In the genomic region with DNA sequence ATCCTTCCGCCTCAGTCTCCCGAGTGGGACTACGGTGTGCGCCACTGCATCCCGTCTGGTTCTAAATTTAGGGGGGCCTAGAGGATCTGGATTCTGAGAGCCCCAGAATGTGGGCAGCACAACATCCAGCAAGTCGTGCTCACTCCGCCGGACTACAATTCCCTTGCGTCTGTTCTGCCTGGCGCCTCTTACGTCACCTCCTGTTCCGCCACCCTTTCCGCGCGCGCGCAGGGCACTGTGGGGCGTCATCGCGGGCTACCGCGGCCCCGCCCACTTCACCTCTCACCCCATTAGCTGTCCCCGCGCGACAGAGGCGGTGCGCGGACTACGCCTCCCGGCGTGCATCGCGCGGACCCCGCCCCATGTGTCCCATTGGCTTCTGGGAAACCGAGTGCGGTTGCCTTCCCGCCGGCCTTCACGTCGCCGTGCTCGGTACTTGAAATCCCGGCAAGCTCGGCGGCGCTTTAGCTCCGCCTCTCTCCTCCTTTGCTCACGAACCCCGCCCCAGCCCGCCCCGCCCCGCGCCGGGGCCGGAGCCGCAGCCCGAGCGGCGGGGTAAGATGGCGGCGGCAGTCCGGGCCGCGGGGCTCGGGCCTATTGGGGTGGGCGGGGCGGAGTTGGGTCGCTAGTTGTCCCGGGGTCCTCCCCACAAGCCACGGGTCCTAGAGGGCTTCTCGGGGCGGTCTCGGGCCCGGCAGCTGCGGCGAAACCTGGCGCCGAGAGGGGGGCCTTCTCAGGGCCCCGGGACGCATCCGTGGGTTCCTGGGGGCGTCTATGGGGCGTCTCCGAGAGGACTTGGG, we compare ENCODE assay signal across 1 cellular context.
A peak's percentile ranks its signal among the peaks of the same experiment; 100 is the strongest.
TF ChIP-seq lines count a peak whose summit lies in the region.

A gene with protein sequence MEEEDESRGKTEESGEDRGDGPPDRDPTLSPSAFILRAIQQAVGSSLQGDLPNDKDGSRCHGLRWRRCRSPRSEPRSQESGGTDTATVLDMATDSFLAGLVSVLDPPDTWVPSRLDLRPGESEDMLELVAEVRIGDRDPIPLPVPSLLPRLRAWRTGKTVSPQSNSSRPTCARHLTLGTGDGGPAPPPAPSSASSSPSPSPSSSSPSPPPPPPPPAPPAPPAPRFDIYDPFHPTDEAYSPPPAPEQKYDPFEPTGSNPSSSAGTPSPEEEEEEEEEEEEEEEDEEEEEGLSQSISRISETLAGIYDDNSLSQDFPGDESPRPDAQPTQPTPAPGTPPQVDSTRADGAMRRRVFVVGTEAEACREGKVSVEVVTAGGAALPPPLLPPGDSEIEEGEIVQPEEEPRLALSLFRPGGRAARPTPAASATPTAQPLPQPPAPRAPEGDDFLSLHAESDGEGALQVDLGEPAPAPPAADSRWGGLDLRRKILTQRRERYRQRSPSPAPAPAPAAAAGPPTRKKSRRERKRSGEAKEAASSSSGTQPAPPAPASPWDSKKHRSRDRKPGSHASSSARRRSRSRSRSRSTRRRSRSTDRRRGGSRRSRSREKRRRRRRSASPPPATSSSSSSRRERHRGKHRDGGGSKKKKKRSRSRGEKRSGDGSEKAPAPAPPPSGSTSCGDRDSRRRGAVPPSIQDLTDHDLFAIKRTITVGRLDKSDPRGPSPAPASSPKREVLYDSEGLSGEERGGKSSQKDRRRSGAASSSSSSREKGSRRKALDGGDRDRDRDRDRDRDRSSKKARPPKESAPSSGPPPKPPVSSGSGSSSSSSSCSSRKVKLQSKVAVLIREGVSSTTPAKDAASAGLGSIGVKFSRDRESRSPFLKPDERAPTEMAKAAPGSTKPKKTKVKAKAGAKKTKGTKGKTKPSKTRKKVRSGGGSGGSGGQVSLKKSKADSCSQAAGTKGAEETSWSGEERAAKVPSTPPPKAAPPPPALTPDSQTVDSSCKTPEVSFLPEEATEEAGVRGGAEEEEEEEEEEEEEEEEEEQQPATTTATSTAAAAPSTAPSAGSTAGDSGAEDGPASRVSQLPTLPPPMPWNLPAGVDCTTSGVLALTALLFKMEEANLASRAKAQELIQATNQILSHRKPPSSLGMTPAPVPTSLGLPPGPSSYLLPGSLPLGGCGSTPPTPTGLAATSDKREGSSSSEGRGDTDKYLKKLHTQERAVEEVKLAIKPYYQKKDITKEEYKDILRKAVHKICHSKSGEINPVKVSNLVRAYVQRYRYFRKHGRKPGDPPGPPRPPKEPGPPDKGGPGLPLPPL (plus strand): TSS at position 522 of the 800 bp plus-strand sequence. CDS start 2,818 bp downstream, outside the sequence.

TF ChIP-seq in K562, 482 proteins besides CTCF, POLR2A, EP300 and RAD21 (continued from another document and continues in another):
- TF ChIP-seq, protein P1, sequence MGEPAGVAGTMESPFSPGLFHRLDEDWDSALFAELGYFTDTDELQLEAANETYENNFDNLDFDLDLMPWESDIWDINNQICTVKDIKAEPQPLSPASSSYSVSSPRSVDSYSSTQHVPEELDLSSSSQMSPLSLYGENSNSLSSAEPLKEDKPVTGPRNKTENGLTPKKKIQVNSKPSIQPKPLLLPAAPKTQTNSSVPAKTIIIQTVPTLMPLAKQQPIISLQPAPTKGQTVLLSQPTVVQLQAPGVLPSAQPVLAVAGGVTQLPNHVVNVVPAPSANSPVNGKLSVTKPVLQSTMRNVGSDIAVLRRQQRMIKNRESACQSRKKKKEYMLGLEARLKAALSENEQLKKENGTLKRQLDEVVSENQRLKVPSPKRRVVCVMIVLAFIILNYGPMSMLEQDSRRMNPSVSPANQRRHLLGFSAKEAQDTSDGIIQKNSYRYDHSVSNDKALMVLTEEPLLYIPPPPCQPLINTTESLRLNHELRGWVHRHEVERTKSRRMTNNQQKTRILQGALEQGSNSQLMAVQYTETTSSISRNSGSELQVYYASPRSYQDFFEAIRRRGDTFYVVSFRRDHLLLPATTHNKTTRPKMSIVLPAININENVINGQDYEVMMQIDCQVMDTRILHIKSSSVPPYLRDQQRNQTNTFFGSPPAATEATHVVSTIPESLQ (CRISPR knock-in tag; IDR thresholded peaks at IDR 0.05) = 0 out of 2 replicates have a peak, but pooled peaks have one; percentile 49
- TF ChIP-seq EHMT2 (IDR thresholded peaks at IDR 0.05) = no peak
- TF ChIP-seq SP2 (IDR thresholded peaks at IDR 0.05; ENCODE audit: extremely low read depth, low read depth, low read length, poor library complexity, severe bottlenecking) = peak; percentile 17
- TF ChIP-seq, protein P2, sequence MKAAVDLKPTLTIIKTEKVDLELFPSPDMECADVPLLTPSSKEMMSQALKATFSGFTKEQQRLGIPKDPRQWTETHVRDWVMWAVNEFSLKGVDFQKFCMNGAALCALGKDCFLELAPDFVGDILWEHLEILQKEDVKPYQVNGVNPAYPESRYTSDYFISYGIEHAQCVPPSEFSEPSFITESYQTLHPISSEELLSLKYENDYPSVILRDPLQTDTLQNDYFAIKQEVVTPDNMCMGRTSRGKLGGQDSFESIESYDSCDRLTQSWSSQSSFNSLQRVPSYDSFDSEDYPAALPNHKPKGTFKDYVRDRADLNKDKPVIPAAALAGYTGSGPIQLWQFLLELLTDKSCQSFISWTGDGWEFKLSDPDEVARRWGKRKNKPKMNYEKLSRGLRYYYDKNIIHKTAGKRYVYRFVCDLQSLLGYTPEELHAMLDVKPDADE (conservative IDR thresholded peaks at IDR 0.05; ENCODE audit: control insufficient read depth, low read depth, low read length) = peak; percentile 99
- TF ChIP-seq ZBED1 (IDR thresholded peaks at IDR 0.05) = peak; percentile 40; the same call in 1 of the 2 replicates
- TF ChIP-seq PHB (CRISPR knock-in tag; IDR thresholded peaks at IDR 0.05) = 0 out of 2 replicates have a peak, but pooled peaks have one; percentile 43
- TF ChIP-seq ZFP1 (CRISPR knock-in tag; IDR thresholded peaks at IDR 0.05) = no peak
- TF ChIP-seq, protein P3, sequence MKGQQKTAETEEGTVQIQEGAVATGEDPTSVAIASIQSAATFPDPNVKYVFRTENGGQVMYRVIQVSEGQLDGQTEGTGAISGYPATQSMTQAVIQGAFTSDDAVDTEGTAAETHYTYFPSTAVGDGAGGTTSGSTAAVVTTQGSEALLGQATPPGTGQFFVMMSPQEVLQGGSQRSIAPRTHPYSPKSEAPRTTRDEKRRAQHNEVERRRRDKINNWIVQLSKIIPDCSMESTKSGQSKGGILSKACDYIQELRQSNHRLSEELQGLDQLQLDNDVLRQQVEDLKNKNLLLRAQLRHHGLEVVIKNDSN (CRISPR knock-in tag; IDR thresholded peaks at IDR 0.05) = peak; percentile 84
- peak; percentile 56 for TF ChIP-seq RBBP5 (IDR thresholded peaks at IDR 0.05; ENCODE audit: borderline replicate concordance, insufficient read depth, low read length, poor library complexity, severe bottlenecking)
- TF ChIP-seq SMARCC2 (IDR thresholded peaks at IDR 0.05; ENCODE audit: low read depth) = no peak
- TF ChIP-seq ESRRA (IDR thresholded peaks at IDR 0.05; ENCODE audit: borderline replicate concordance, low read depth) = peak; percentile 73; the same call in 1 of the 2 replicates
- no peak for TF ChIP-seq CHD4 (IDR thresholded peaks at IDR 0.05; ENCODE audit: insufficient read depth, insufficient replicate concordance, low read depth, low read length, poor library complexity, severe bottlenecking)
- TF ChIP-seq PYGO2 (tag; IDR thresholded peaks at IDR 0.05) = no peak
- TF ChIP-seq, protein P4, sequence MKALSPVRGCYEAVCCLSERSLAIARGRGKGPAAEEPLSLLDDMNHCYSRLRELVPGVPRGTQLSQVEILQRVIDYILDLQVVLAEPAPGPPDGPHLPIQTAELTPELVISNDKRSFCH (CRISPR knock-in tag; IDR thresholded peaks at IDR 0.05) = no peak
- TF ChIP-seq, protein P4 (tag; IDR thresholded peaks at IDR 0.05) = peak; percentile 60
- peak; percentile 96 for TF ChIP-seq ZNF197 (CRISPR knock-in tag; IDR thresholded peaks at IDR 0.05; ENCODE audit: low read depth)
- peak; percentile 47; the same call in 1 of the 2 replicates for TF ChIP-seq MXI1 (IDR thresholded peaks at IDR 0.05; ENCODE audit: low read depth, low read length)
- peak in 1 of 2 experiments; percentile 56; a peak in 2 of 4 replicates for TF ChIP-seq SRF (CRISPR knock-in tag; IDR thresholded peaks at IDR 0.05)
- TF ChIP-seq, protein P5, sequence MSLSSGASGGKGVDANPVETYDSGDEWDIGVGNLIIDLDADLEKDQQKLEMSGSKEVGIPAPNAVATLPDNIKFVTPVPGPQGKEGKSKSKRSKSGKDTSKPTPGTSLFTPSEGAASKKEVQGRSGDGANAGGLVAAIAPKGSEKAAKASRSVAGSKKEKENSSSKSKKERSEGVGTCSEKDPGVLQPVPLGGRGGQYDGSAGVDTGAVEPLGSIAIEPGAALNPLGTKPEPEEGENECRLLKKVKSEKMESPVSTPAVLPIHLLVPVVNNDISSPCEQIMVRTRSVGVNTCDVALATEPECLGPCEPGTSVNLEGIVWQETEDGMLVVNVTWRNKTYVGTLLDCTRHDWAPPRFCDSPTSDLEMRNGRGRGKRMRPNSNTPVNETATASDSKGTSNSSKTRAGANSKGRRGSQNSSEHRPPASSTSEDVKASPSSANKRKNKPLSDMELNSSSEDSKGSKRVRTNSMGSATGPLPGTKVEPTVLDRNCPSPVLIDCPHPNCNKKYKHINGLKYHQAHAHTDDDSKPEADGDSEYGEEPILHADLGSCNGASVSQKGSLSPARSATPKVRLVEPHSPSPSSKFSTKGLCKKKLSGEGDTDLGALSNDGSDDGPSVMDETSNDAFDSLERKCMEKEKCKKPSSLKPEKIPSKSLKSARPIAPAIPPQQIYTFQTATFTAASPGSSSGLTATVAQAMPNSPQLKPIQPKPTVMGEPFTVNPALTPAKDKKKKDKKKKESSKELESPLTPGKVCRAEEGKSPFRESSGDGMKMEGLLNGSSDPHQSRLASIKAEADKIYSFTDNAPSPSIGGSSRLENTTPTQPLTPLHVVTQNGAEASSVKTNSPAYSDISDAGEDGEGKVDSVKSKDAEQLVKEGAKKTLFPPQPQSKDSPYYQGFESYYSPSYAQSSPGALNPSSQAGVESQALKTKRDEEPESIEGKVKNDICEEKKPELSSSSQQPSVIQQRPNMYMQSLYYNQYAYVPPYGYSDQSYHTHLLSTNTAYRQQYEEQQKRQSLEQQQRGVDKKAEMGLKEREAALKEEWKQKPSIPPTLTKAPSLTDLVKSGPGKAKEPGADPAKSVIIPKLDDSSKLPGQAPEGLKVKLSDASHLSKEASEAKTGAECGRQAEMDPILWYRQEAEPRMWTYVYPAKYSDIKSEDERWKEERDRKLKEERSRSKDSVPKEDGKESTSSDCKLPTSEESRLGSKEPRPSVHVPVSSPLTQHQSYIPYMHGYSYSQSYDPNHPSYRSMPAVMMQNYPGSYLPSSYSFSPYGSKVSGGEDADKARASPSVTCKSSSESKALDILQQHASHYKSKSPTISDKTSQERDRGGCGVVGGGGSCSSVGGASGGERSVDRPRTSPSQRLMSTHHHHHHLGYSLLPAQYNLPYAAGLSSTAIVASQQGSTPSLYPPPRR (CRISPR knock-in tag; IDR thresholded peaks at IDR 0.05; ENCODE audit: borderline replicate concordance) = no peak
- TF ChIP-seq, protein P6, sequence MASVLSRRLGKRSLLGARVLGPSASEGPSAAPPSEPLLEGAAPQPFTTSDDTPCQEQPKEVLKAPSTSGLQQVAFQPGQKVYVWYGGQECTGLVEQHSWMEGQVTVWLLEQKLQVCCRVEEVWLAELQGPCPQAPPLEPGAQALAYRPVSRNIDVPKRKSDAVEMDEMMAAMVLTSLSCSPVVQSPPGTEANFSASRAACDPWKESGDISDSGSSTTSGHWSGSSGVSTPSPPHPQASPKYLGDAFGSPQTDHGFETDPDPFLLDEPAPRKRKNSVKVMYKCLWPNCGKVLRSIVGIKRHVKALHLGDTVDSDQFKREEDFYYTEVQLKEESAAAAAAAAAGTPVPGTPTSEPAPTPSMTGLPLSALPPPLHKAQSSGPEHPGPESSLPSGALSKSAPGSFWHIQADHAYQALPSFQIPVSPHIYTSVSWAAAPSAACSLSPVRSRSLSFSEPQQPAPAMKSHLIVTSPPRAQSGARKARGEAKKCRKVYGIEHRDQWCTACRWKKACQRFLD (CRISPR knock-in tag; IDR thresholded peaks at IDR 0.05) = peak; percentile 72; the same call in 1 of the 2 replicates
- no peak; the same call in 1 of the 2 replicates for TF ChIP-seq NBN (IDR thresholded peaks at IDR 0.05; ENCODE audit: low read depth)
- TF ChIP-seq SLC30A9 (CRISPR knock-in tag; IDR thresholded peaks at IDR 0.05) = no peak
- no peak; the same call in 1 of the 2 replicates for TF ChIP-seq NFIC (IDR thresholded peaks at IDR 0.05)
- TF ChIP-seq, protein P7, sequence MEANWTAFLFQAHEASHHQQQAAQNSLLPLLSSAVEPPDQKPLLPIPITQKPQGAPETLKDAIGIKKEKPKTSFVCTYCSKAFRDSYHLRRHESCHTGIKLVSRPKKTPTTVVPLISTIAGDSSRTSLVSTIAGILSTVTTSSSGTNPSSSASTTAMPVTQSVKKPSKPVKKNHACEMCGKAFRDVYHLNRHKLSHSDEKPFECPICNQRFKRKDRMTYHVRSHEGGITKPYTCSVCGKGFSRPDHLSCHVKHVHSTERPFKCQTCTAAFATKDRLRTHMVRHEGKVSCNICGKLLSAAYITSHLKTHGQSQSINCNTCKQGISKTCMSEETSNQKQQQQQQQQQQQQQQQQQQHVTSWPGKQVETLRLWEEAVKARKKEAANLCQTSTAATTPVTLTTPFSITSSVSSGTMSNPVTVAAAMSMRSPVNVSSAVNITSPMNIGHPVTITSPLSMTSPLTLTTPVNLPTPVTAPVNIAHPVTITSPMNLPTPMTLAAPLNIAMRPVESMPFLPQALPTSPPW (CRISPR knock-in tag; IDR thresholded peaks at IDR 0.05) = peak; percentile 86
- peak; percentile 88 for TF ChIP-seq JUN (IDR thresholded peaks at IDR 0.05; ENCODE audit: borderline replicate concordance, low read depth, low read length)
- peak; percentile 93; the same call in 1 of the 2 replicates for TF ChIP-seq JUN (CRISPR knock-in tag; IDR thresholded peaks at IDR 0.05; ENCODE audit: borderline replicate concordance)
- no peak for TF ChIP-seq MYBL2 (IDR thresholded peaks at IDR 0.05; ENCODE audit: low read depth)
- TF ChIP-seq MYBL2 (CRISPR knock-in tag; IDR thresholded peaks at IDR 0.05; ENCODE audit: borderline replicate concordance) = no peak
- no peak for TF ChIP-seq HMG20A (CRISPR knock-in tag; conservative IDR thresholded peaks at IDR 0.05)
- TF ChIP-seq SMAD2 (IDR thresholded peaks at IDR 0.05; ENCODE audit: low read depth, low read length) = no peak
- no peak for TF ChIP-seq HMG20B (CRISPR knock-in tag; IDR thresholded peaks at IDR 0.05)
- TF ChIP-seq, protein P8, sequence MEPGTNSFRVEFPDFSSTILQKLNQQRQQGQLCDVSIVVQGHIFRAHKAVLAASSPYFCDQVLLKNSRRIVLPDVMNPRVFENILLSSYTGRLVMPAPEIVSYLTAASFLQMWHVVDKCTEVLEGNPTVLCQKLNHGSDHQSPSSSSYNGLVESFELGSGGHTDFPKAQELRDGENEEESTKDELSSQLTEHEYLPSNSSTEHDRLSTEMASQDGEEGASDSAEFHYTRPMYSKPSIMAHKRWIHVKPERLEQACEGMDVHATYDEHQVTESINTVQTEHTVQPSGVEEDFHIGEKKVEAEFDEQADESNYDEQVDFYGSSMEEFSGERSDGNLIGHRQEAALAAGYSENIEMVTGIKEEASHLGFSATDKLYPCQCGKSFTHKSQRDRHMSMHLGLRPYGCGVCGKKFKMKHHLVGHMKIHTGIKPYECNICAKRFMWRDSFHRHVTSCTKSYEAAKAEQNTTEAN (CRISPR knock-in tag; IDR thresholded peaks at IDR 0.05) = 0 out of 2 replicates have a peak, but pooled peaks have one; percentile 64
